24 cellular contexts compared by ENCODE assay signal in the genomic region with DNA sequence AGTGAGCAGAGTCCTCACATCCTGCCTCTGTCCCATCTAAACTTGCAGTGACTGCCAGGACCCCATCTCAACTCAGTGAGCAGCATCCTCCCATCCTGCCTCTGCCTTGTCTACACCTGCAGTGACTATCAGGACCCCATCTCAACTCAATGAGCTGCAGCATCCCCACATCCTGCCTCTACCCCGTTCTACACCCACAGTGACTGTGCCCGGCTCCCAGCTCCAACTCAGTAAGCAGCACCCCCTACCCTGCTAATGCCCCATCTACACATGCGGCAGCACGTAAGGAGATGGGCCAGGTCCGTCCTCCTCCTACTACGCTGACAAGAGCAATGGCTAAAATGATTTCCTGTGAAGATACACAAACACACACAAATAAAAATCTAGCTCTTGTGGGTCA.
"Had no signal": no experiment of that assay in that cellular context is flagged by ENCODE, and none has a peak within 500 bp of the region (broad histone marks: within the 10 kb centered on the region; RNA-seq: fewer than 3 reads in every experiment).

No MANE protein-coding gene starts in this region.

- DNase-seq: cortex of kidney; effector memory CD8-positive, alpha-beta T cell; erythroblast; esophagus squamous epithelium; foreskin melanocyte; glutamatergic neuron; heart right ventricle; hippocampal formation; kidney glomerular epithelial cell; left ventricle myocardium inferior; lower lobe of right lung; natural killer cell; psoas muscle; stimulated activated CD4-positive, alpha-beta T cell treated with anti-CD3 and anti-CD28 coated beads, Interleukin-15, amount 100 ng/mL, for 24 hours; stimulated activated CD4-positive, alpha-beta T cell treated with anti-CD3 and anti-CD28 coated beads, Interleukin-2, amount 100 ng/mL, for 48 hours; stimulated activated naive B cell treated with anti-CD40 and anti-IgM and Interleukin-4, amounts not matched to agents 10 μg/mL and 1 μg/mL and 100 μg/mL, for 72 hours had no signal

- FAIRE-seq: endometrium, islet of Langerhans had no signal

- ATAC-seq: effector memory CD8-positive, alpha-beta T cell; heart right ventricle; lower lobe of right lung; natural killer cell; right cardiac atrium; stimulated activated naive B cell treated with anti-CD40 and anti-IgM and Interleukin-4, amounts not matched to agents 10 μg/mL and 1 μg/mL and 100 μg/mL, for 72 hours had no signal

- H3K4me3 ChIP-seq: esophagus squamous epithelium, heart right ventricle, left ventricle myocardium inferior, lower lobe of right lung, psoas muscle, skin epidermis, thoracic aorta, transverse colon, vagina had no signal

- H3K36me3 ChIP-seq: esophagus squamous epithelium, left ventricle myocardium inferior, neutrophil, thoracic aorta, transverse colon, vagina had no signal

- H3K27ac ChIP-seq: esophagus squamous epithelium, heart right ventricle, left ventricle myocardium inferior, lower lobe of right lung, neutrophil, psoas muscle, thoracic aorta, transverse colon, vagina had no signal

- H3K27me3 ChIP-seq: esophagus squamous epithelium, heart right ventricle, transverse colon, vagina had no signal

- H3K9me3 ChIP-seq: esophagus squamous epithelium, heart right ventricle, left ventricle myocardium inferior, lower lobe of right lung, neutrophil, psoas muscle, thoracic aorta, transverse colon, vagina had no signal
